In genomic region chr2:70140978-70141753, GRCh38 we compare ENCODE assay signal across 7 cellular contexts. TPM values are rescaled to one million over a fixed set of nuclear protein-coding genes. Genes with fewer than 3 reads are reported as not detected.
DNase-seq lines count a peak whose midpoint lies in the region; ATAC-seq, FAIRE-seq and TF ChIP-seq lines count a peak whose summit lies in the region.

No MANE protein-coding gene starts in this region.

- no peaks in the 10 kb centered on the region for H4K20me1 ChIP-seq in endothelial cell of umbilical vein (replicated peaks; ENCODE audit: control insufficient read depth, extremely low read depth, insufficient read depth, low read length)

- CTCF ChIA-PET in endothelial cell of umbilical vein (lab: Charles Lee) = interaction anchor here (3.1 kb wide), 1 partner anchor 70 kb away, joined by 11 read pairs; no protein-coding TSS in a partner anchor

- BruUV-seq in endothelial cell of umbilical vein (replicated peaks; lab: Mats Ljungman, UMichigan) = no TSS peak

- H3K4me3 ChIP-seq in endothelial cell of umbilical vein (replicated peaks in 1 of 3; ENCODE audit: insufficient read depth in 1 of 3, low read depth in 1 of 3, low read length in 3 of 3) = peak overlapping the region in 2 of 3 experiments; percentile 47
- peak overlapping the region; percentile 11 for H3K4me3 ChIP-seq in mucosa of stomach (ENCODE audit: low read length)

- peak overlapping the region; percentile 90 for H3K9ac ChIP-seq in endothelial cell of umbilical vein (replicated peaks; ENCODE audit: extremely low read depth, insufficient read depth, low read length)
- peak overlapping the region; percentile 98 for H3K9ac ChIP-seq in mucosa of stomach (ENCODE audit: low read length)

- peak; percentile 27 to 28 for TF ChIP-seq CTCF in endothelial cell of umbilical vein (IDR thresholded peaks at IDR 0.05; ENCODE audit: extremely low read depth in 1 of 2, insufficient read depth in 1 of 2, low read depth in 1 of 2, low read length in 2 of 2)

- intact Hi-C loops in endothelial cell of umbilical vein (cut with micrococcal nuclease) = loop anchor here (5.0 kb wide), 1 partner anchor 1309 kb away; no protein-coding TSS in a partner anchor

- POLR2A ChIA-PET in endothelial cell of umbilical vein (lab: Charles Lee) = interaction anchor here (2.3 to 2.6 kb wide), 4 partner anchors 8 to 227 kb away, joined by 8 to 13 read pairs (median 8); partner anchors contain the start of gene MXD1

- H3K27me3 ChIP-seq in endothelial cell of umbilical vein (ENCODE audit: control insufficient read depth in 2 of 2, insufficient read depth in 2 of 2, low read length in 2 of 2) (no peaks in the 10 kb centered on the region), mucosa of stomach (ENCODE audit: control insufficient read depth, insufficient read depth, low read length) (no peaks in the 10 kb centered on the region)

- DNase-seq in NCI-H2029 (lab: John Stamatoyannopoulos, UW) (peak; percentile 95), endothelial cell of umbilical vein (ENCODE audit: low read depth, low spot score) (peak; percentile 25)
- DNase-seq in activated CD4-positive, alpha-beta T cell treated with anti-CD3 and anti-CD28 coated beads for 48 hours = peak; percentile 83

- peak overlapping the region; percentile 84 for H3K27ac ChIP-seq in endothelial cell of umbilical vein (ENCODE audit: insufficient read depth, low read depth, low read length)
- H3K27ac ChIP-seq in temporal lobe (ENCODE audit: low read depth, low read length) = peak overlapping the region; percentile 100

- H3K36me3 ChIP-seq in endothelial cell of umbilical vein (ENCODE audit: control insufficient read depth in 2 of 2, extremely low read depth in 1 of 2, insufficient read depth in 2 of 2, low read length in 2 of 2) = no peaks in the 10 kb centered on the region
- H3K36me3 ChIP-seq in mucosa of stomach (ENCODE audit: control insufficient read depth, insufficient read depth, low read length) = no peaks in the 10 kb centered on the region

- TF ChIP-seq POLR2A in GM18505 (IDR thresholded peaks at IDR 0.05; ENCODE audit: borderline replicate concordance, extremely low read depth, insufficient read depth, insufficient read length) (peak; percentile 63), endothelial cell of umbilical vein (IDR thresholded peaks at IDR 0.05; ENCODE audit: low read depth, low read length) (peak; percentile 33)

- no peaks in the 10 kb centered on the region for H3K9me3 ChIP-seq in endothelial cell of umbilical vein (replicated peaks; ENCODE audit: control insufficient read depth, insufficient read depth, low read length)
- H3K9me3 ChIP-seq in mucosa of stomach (ENCODE audit: control insufficient read depth, low read length) = no peaks in the 10 kb centered on the region

- FAIRE-seq in endothelial cell of umbilical vein (lab: Jason Lieb, UNC) = no peak

- H3K4me2 ChIP-seq in endothelial cell of umbilical vein (ENCODE audit: insufficient read depth, low read length) = peak overlapping the region; percentile 64

- no peaks in the 10 kb centered on the region for H3K79me2 ChIP-seq in endothelial cell of umbilical vein (ENCODE audit: control insufficient read depth, insufficient read depth, low read length)

- H3K4me1 ChIP-seq in endothelial cell of umbilical vein (ENCODE audit: control insufficient read depth, extremely low read depth, insufficient read depth, low read length) = peaks cover 17% of the 10 kb centered on the region
- peaks cover 22% of the 10 kb centered on the region for H3K4me1 ChIP-seq in mucosa of stomach (ENCODE audit: control insufficient read depth, insufficient read depth, low read length)

- ATAC-seq in GM18505 (IDR thresholded peaks at IDR 0.05; ENCODE audit: unreplicated experiment) (peak; percentile 29), HG02642 (IDR thresholded peaks at IDR 0.05; ENCODE audit: poor library complexity, unreplicated experiment) (peak; percentile 30)

- no peak overlapping the region for H2AFZ ChIP-seq in endothelial cell of umbilical vein (ENCODE audit: low read depth, low read length)

- no peaks in the 10 kb centered on the region for H3K9me1 ChIP-seq in endothelial cell of umbilical vein (replicated peaks; ENCODE audit: control insufficient read depth, extremely low read depth, insufficient read depth, low read length)

- dilution Hi-C loops in endothelial cell of umbilical vein (cut with MboI; ENCODE audit: extremely low pct_ligation_motif_present, low sequenced_read_pairs) = no loop called here

TF ChIP-seq in endothelial cell of umbilical vein, 7 proteins besides CTCF, POLR2A, EP300 and RAD21:
- TF ChIP-seq POLR2AphosphoS5 (IDR thresholded peaks at IDR 0.05; ENCODE audit: insufficient read depth, low read depth, low read length) (peak; percentile 20), EZH2 (IDR thresholded peaks at IDR 0.05; ENCODE audit: borderline replicate concordance, low read depth, low read length, severe bottlenecking) (no peak)

RNA-seq across cellular contexts. Expression of gene C2orf42, which starts 49.7 kb away (rescaled TPM):
- total RNA-seq in endothelial cell of umbilical vein = 12.0 and 13.1 TPM in 2 replicates
- polyA plus RNA-seq in endothelial cell of umbilical vein = 6.8 and 7.9 TPM in 2 replicates
- polyA plus RNA-seq in endothelial cell of umbilical vein (2011; cell fraction: cytosol; rRNA removed) = 5.3 and 6.2 TPM in 2 replicates
- 15.3 and 17.6 TPM in 2 replicates for polyA plus RNA-seq in endothelial cell of umbilical vein (2011; cell fraction: nucleus; rRNA removed)
- polyA plus RNA-seq in endothelial cell of umbilical vein (2012) = 6.9 and 7.1 TPM in 2 replicates
- 22.1 and 26.4 TPM in 2 replicates for polyA minus RNA-seq in endothelial cell of umbilical vein
- polyA minus RNA-seq in endothelial cell of umbilical vein (2011; cell fraction: cytosol; rRNA and poly(A)+ RNA removed) = 16.1 TPM
- polyA minus RNA-seq in endothelial cell of umbilical vein (2011; cell fraction: nucleus; rRNA and poly(A)+ RNA removed) = 21.7 and 22.3 TPM in 2 replicates
- 14.5 TPM for total RNA-seq in temporal lobe

RNA-seq across cellular contexts. Expression of gene PCBP1, which starts 53.9 kb away (rescaled TPM):
- total RNA-seq in endothelial cell of umbilical vein (342 and 360 TPM in 2 replicates), temporal lobe (36.6 TPM)
- polyA plus RNA-seq in endothelial cell of umbilical vein = 181 and 196 TPM in 2 replicates
- polyA plus RNA-seq in endothelial cell of umbilical vein (2011; cell fraction: cytosol; rRNA removed) = 162 and 170 TPM in 2 replicates
- polyA plus RNA-seq in endothelial cell of umbilical vein (2011; cell fraction: nucleus; rRNA removed) = 77.1 and 86.7 TPM in 2 replicates
- 304 and 311 TPM in 2 replicates for polyA plus RNA-seq in endothelial cell of umbilical vein (2012)
- polyA minus RNA-seq in endothelial cell of umbilical vein = 98.7 and 112 TPM in 2 replicates
- polyA minus RNA-seq in endothelial cell of umbilical vein (2011; cell fraction: cytosol; rRNA and poly(A)+ RNA removed) = 89.6 TPM
- 37.1 and 39.4 TPM in 2 replicates for polyA minus RNA-seq in endothelial cell of umbilical vein (2011; cell fraction: nucleus; rRNA and poly(A)+ RNA removed)

Comparison
In these comparisons a context has a peak if more than half of its experiments do, and no peak if none do; other contexts are left out.
1. Peak in every context shown above with its lines: DNase-seq, ATAC-seq, H3K4me3 ChIP-seq and H3K27ac ChIP-seq.
2. DNase-seq: peak in every context shown above with its lines; median percentile 95 in NCI-H2029; 83 in activated CD4-positive, alpha-beta T cell treated with anti-CD3 and anti-CD28 coated beads for 48 hours; 25 in endothelial cell of umbilical vein.